In the genomic region with DNA sequence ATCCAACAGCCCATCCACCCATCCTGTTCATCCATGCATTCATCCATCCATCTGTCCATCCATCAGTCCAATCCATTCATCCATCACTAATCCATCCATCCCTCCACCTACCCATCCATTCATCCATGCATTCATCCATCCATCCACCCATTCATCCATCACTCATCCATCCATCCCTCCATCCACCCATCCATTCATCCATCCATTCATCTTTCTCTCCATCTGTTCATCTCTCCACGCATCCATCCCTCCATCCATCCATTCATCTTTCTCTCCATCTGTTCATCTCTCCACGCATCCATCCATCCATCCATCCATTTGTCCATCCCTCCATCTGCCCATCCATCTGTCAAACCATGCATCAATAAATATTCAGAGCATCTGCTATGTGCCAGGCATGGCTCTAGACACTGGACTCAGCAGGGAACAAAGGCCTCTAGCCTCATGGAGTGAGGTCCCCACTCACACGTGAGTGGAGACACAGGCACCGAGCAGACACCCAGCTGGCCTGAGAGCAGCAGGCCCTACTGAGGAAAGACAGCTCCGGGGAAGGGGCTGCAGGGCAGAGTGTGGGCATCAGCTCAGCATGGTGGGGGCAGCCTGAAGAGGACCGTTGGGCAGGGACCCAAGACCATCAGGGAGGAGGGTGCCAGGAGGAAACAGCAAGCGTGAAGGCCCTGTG, we compare ENCODE assay signal across 23 cellular contexts. TPM values are rescaled to one million over a fixed set of nuclear protein-coding genes. Genes with fewer than 3 reads are reported as not detected.
DNase-seq lines count a peak whose midpoint lies in the region; ATAC-seq and TF ChIP-seq lines count a peak whose summit lies in the region.
"Had no signal": no experiment of that assay in that cellular context is flagged by ENCODE, and none has a peak within 500 bp of the region (broad histone marks: within the 10 kb centered on the region; RNA-seq: fewer than 3 reads in every experiment).

No MANE protein-coding gene starts in this region.

- no peaks in the 10 kb centered on the region for H3K36me3 Mint-ChIP-seq in stimulated activated naive CD8-positive, alpha-beta T cell treated with anti-CD3 and anti-CD28 coated beads, Interleukin-15, Interleukin-2, amounts not matched to agents 100 ng/mL and 50 ng/mL, for 24 hours (ENCODE audit: low read depth)
- H3K36me3 Mint-ChIP-seq in neural progenitor cell = no peaks in the 10 kb centered on the region

- H3K4me3 Mint-ChIP-seq in stimulated activated naive CD8-positive, alpha-beta T cell treated with anti-CD3 and anti-CD28 coated beads, Interleukin-15, Interleukin-2, amounts not matched to agents 100 ng/mL and 50 ng/mL, for 24 hours = no peak overlapping the region
- H3K4me3 Mint-ChIP-seq in stimulated activated naive CD8-positive, alpha-beta T cell treated with anti-CD3 and anti-CD28 coated beads, Interleukin-15, amount 100 ng/mL, for 72 hours = no peak overlapping the region
- peak overlapping the region; percentile 22 for H3K4me3 Mint-ChIP-seq in neural progenitor cell
- H3K4me3 Mint-ChIP-seq: CD4-positive, alpha-beta T cell; H9 had no signal

- no peaks in the 10 kb centered on the region for H3K36me3 ChIP-seq in neural progenitor cell
- no peaks in the 10 kb centered on the region for H3K36me3 ChIP-seq in hepatocyte (replicated peaks; ENCODE audit: insufficient read depth, low read depth)
- H3K36me3 ChIP-seq: BE2C had no signal

- H3K79me2 ChIP-seq in neural progenitor cell (ENCODE audit: low read depth) (no peaks in the 10 kb centered on the region), hepatocyte (no peaks in the 10 kb centered on the region)

- H3K4me2 ChIP-seq in neural progenitor cell = no peak overlapping the region
- no peak overlapping the region for H3K4me2 ChIP-seq in hepatocyte

- peak; percentile 27 for DNase-seq in NCI-H1694 treated with DMSO at 0.1 percent for 48 hours (lab: John Stamatoyannopoulos, UW)
- no peak for DNase-seq in NCI-H1694 (lab: John Stamatoyannopoulos, UW)
- DNase-seq in stimulated activated naive CD8-positive, alpha-beta T cell treated with anti-CD3 and anti-CD28 coated beads, Interleukin-15, amount 100 ng/mL, for 72 hours = no peak
- DNase-seq in neural progenitor cell (ENCODE audit: low spot score) = no peak
- no peak for DNase-seq in NCI-H226
- DNase-seq in hepatocyte (ENCODE audit: low spot score) = no peak
- DNase-seq: CD4-positive, alpha-beta T cell; IMR-90; Kasumi-1; MM.1S; NCI-H1092 treated with DMSO at 0.1 percent for 48 hours; NCI-H345; NCI-H69; NK-92 treated with Interleukin-12 subunit alpha and Interleukin-12 subunit beta, amount 100 ng/mL, for 24 hours had no signal

- H3K4me3 ChIP-seq in neural progenitor cell = no peak overlapping the region
- no peak overlapping the region for H3K4me3 ChIP-seq in hepatocyte

- no peaks in the 10 kb centered on the region for H3F3A ChIP-seq in neural progenitor cell (ENCODE audit: low read depth)

- H3K27ac Mint-ChIP-seq in stimulated activated naive CD8-positive, alpha-beta T cell treated with anti-CD3 and anti-CD28 coated beads, Interleukin-15, Interleukin-2, amounts not matched to agents 100 ng/mL and 50 ng/mL, for 24 hours = peak overlapping the region; percentile 3
- H3K27ac Mint-ChIP-seq in stimulated activated naive CD8-positive, alpha-beta T cell treated with anti-CD3 and anti-CD28 coated beads, Interleukin-15, amount 100 ng/mL, for 72 hours = peak overlapping the region in 1 of 2 donors; percentile 0
- H3K27ac Mint-ChIP-seq in neural progenitor cell = no peak overlapping the region
- H3K27ac Mint-ChIP-seq: CD4-positive, alpha-beta T cell; H9 had no signal

- H2AFZ ChIP-seq in neural progenitor cell (replicated peaks) = no peak overlapping the region
- no peak overlapping the region for H2AFZ ChIP-seq in hepatocyte

- H3K27me3 ChIP-seq in neural progenitor cell (no peaks in the 10 kb centered on the region), hepatocyte (no peaks in the 10 kb centered on the region)

- H3K4me1 Mint-ChIP-seq in stimulated activated naive CD8-positive, alpha-beta T cell treated with anti-CD3 and anti-CD28 coated beads, Interleukin-15, Interleukin-2, amounts not matched to agents 100 ng/mL and 50 ng/mL, for 24 hours (ENCODE audit: low read depth) = no peaks in the 10 kb centered on the region
- H3K4me1 Mint-ChIP-seq in stimulated activated naive CD8-positive, alpha-beta T cell treated with anti-CD3 and anti-CD28 coated beads, Interleukin-15, amount 100 ng/mL, for 72 hours = no peaks in the 10 kb centered on the region
- peaks cover 3% of the 10 kb centered on the region for H3K4me1 Mint-ChIP-seq in neural progenitor cell

- WGBS in hepatocyte (ENCODE audit: low lambda C conversion rate, missing lambda C conversion rate) = 87% methylated on average over 7 of the region's 7 CpGs

- H3K27ac ChIP-seq in neural progenitor cell = no peak overlapping the region
- H3K27ac ChIP-seq in hepatocyte = no peak overlapping the region
- H3K27ac ChIP-seq: 22Rv1 had no signal

- H3K27me3 Mint-ChIP-seq in stimulated activated naive CD8-positive, alpha-beta T cell treated with anti-CD3 and anti-CD28 coated beads, Interleukin-15, Interleukin-2, amounts not matched to agents 100 ng/mL and 50 ng/mL, for 24 hours = no peaks in the 10 kb centered on the region
- no peaks in the 10 kb centered on the region for H3K27me3 Mint-ChIP-seq in stimulated activated naive CD8-positive, alpha-beta T cell treated with anti-CD3 and anti-CD28 coated beads, Interleukin-15, amount 100 ng/mL, for 72 hours
- H3K27me3 Mint-ChIP-seq in neural progenitor cell (ENCODE audit: insufficient read depth, low read depth) = peaks cover 18% of the 10 kb centered on the region
- H3K27me3 Mint-ChIP-seq: CD4-positive, alpha-beta T cell had no signal

- no peaks in the 10 kb centered on the region for H4K20me1 ChIP-seq in neural progenitor cell (ENCODE audit: low read depth)
- no peaks in the 10 kb centered on the region for H4K20me1 ChIP-seq in hepatocyte (ENCODE audit: insufficient read depth, poor library complexity, severe bottlenecking)

- no peak overlapping the region for H3K9ac ChIP-seq in neural progenitor cell

- H3K9me3 ChIP-seq in neural progenitor cell (ENCODE audit: low read depth) = no peaks in the 10 kb centered on the region
- no peaks in the 10 kb centered on the region for H3K9me3 ChIP-seq in hepatocyte (ENCODE audit: low read depth)
- H3K9me3 ChIP-seq: BE2C had no signal

- H3K9me2 ChIP-seq in hepatocyte (replicated peaks; ENCODE audit: insufficient read depth) = no peaks in the 10 kb centered on the region

- ATAC-seq in stimulated activated naive CD8-positive, alpha-beta T cell treated with anti-CD3 and anti-CD28 coated beads, Interleukin-15, amount 100 ng/mL, for 72 hours = no peak
- no peak for ATAC-seq in activated CD4-positive, CD25-positive, alpha-beta regulatory T cell treated with anti-CD3 and anti-CD28 coated beads, Interleukin-2, amount 50 U/mL, for 24 hours

- H3K9me3 Mint-ChIP-seq in stimulated activated naive CD8-positive, alpha-beta T cell treated with anti-CD3 and anti-CD28 coated beads, Interleukin-15, Interleukin-2, amounts not matched to agents 100 ng/mL and 50 ng/mL, for 24 hours = no peaks in the 10 kb centered on the region
- H3K9me3 Mint-ChIP-seq in stimulated activated naive CD8-positive, alpha-beta T cell treated with anti-CD3 and anti-CD28 coated beads, Interleukin-15, amount 100 ng/mL, for 72 hours = no peaks in the 10 kb centered on the region
- no peaks in the 10 kb centered on the region for H3K9me3 Mint-ChIP-seq in neural progenitor cell
- H3K9me3 Mint-ChIP-seq: CD4-positive, alpha-beta T cell had no signal

- H3K4me1 ChIP-seq in neural progenitor cell = no peaks in the 10 kb centered on the region
- H3K4me1 ChIP-seq in hepatocyte (ENCODE audit: insufficient read depth) = no peaks in the 10 kb centered on the region
- H3K4me1 ChIP-seq: BE2C had no signal

- TF ChIP-seq CTCF in neural progenitor cell (IDR thresholded peaks at IDR 0.05) (no peak), hepatocyte (IDR thresholded peaks at IDR 0.05; ENCODE audit: poor library complexity) (no peak)

RNA-seq across cellular contexts. Expression of gene KRTAP10-1, which starts 9.6 kb away (rescaled TPM):
- total RNA-seq in neural progenitor cell (ENCODE audit: low replicate concordance) = not detected in 2 replicates
- not detected in 2 replicates for total RNA-seq in hepatocyte
- not detected in 2 replicates for polyA plus RNA-seq in hepatocyte
- total RNA-seq: CD4-positive, alpha-beta T cell; H9; HT-29; IMR-90; RPMI7951 had no signal
- polyA plus RNA-seq: AG04450, IMR-90 had no signal

RNA-seq across cellular contexts. Expression of gene KRTAP10-2, which starts 20.9 kb away (rescaled TPM):
- total RNA-seq in neural progenitor cell (ENCODE audit: low replicate concordance) (not detected in 2 replicates), hepatocyte (not detected in 2 replicates)
- not detected in 2 replicates for polyA plus RNA-seq in hepatocyte
- total RNA-seq: CD4-positive, alpha-beta T cell; H9; HT-29; IMR-90; OCI-LY7; RPMI7951 had no signal
- polyA plus RNA-seq: AG04450, IMR-90 had no signal

RNA-seq across cellular contexts. Expression of gene KRTAP10-3, which starts 28.2 kb away (rescaled TPM):
- total RNA-seq in neural progenitor cell (ENCODE audit: low replicate concordance) (not detected in 2 replicates), hepatocyte (not detected in 2 replicates)
- polyA plus RNA-seq in hepatocyte = not detected in 2 replicates
- total RNA-seq: CD4-positive, alpha-beta T cell; H9; HT-29; IMR-90; OCI-LY7; RPMI7951 had no signal
- polyA plus RNA-seq: AG04450, IMR-90 had no signal

RNA-seq across cellular contexts. Expression of gene KRTAP10-4, which starts 43.2 kb away (rescaled TPM):
- total RNA-seq in neural progenitor cell (ENCODE audit: low replicate concordance) (not detected in 2 replicates), hepatocyte (not detected in 2 replicates)
- not detected in 2 replicates for polyA plus RNA-seq in hepatocyte
- total RNA-seq: CD4-positive, alpha-beta T cell; H9; HT-29; IMR-90; OCI-LY7; RPMI7951 had no signal
- polyA plus RNA-seq: AG04450, IMR-90 had no signal

RNA-seq across cellular contexts. Expression of gene KRTAP10-5, which starts 50.0 kb away (rescaled TPM):
- total RNA-seq in neural progenitor cell (ENCODE audit: low replicate concordance) (not detected in 2 replicates), hepatocyte (not detected in 2 replicates)
- not detected in 2 replicates for polyA plus RNA-seq in hepatocyte
- total RNA-seq: CD4-positive, alpha-beta T cell; H9; HT-29; IMR-90; OCI-LY7; RPMI7951 had no signal
- polyA plus RNA-seq: AG04450, IMR-90 had no signal
